ENCODE assay signal across 10 cellular contexts in genomic region chr1:149926296-149926695, GRCh38. TPM values are rescaled to one million over a fixed set of nuclear protein-coding genes. Genes with fewer than 3 reads are reported as not detected.
DNase-seq lines count a peak whose midpoint lies in the region; ATAC-seq, FAIRE-seq and TF ChIP-seq lines count a peak whose summit lies in the region.
"Had no signal": no experiment of that assay in that cellular context is flagged by ENCODE, and none has a peak within 500 bp of the region (broad histone marks: within the 10 kb centered on the region; RNA-seq: fewer than 3 reads in every experiment).

No MANE protein-coding gene starts in this region.

- H3K4me3 ChIP-seq in cardiac muscle cell (peak overlapping the region; percentile 84), right cardiac atrium (ENCODE audit: low read length) (no peak overlapping the region), keratinocyte (ENCODE audit: control insufficient read depth in 2 of 3, extremely low read depth in 1 of 3, insufficient read depth in 2 of 3, low read depth in 1 of 3, low read length in 3 of 3) (peak overlapping the region in 1 of 3 experiments; percentile 97)

- no peaks in the 10 kb centered on the region for H3K9me3 ChIP-seq in cardiac muscle cell (ENCODE audit: low read depth)
- no peaks in the 10 kb centered on the region for H3K9me3 ChIP-seq in right cardiac atrium (ENCODE audit: control insufficient read depth, low read length)
- no peaks in the 10 kb centered on the region for H3K9me3 ChIP-seq in keratinocyte (ENCODE audit: control insufficient read depth, low read depth, low read length)
- H3K9me3 ChIP-seq: ovary had no signal

- peak overlapping the region; percentile 96 for H3K4me3 Mint-ChIP-seq in activated CD8-positive, alpha-beta T cell treated with anti-CD3 and anti-CD28 coated beads, Interleukin-2, amount 10 ng/mL, durations not matched to agents 7 days and 5 days
- peak overlapping the region; percentile 99 for H3K4me3 Mint-ChIP-seq in type B pancreatic cell

- FAIRE-seq in keratinocyte (lab: Jason Lieb, UNC) = no peak

- H2AFZ ChIP-seq in keratinocyte (ENCODE audit: control insufficient read depth, low read length) = no peak overlapping the region

- intact Hi-C loops in right cardiac atrium (cut with DNase I) = no loop called here

- no peak for ATAC-seq in right cardiac atrium
- ATAC-seq in activated CD8-positive, alpha-beta T cell treated with anti-CD3 and anti-CD28 coated beads, Interleukin-2, amount 10 ng/mL, durations not matched to agents 7 days and 5 days = no peak
- ATAC-seq in GM19463 (IDR thresholded peaks at IDR 0.05; ENCODE audit: unreplicated experiment) = no peak
- no peak for ATAC-seq in HG02970 (IDR thresholded peaks at IDR 0.05; ENCODE audit: low FRiP score, unreplicated experiment)

- H3K27ac ChIP-seq in cardiac muscle cell (no peak overlapping the region), right cardiac atrium (ENCODE audit: low read length) (no peak overlapping the region), keratinocyte (ENCODE audit: control insufficient read depth, insufficient read depth, low read length) (no peak overlapping the region)
- H3K27ac ChIP-seq: ovary had no signal

- peak overlapping the region; percentile 17 for H3K27ac Mint-ChIP-seq in activated CD8-positive, alpha-beta T cell treated with anti-CD3 and anti-CD28 coated beads, Interleukin-2, amount 10 ng/mL, durations not matched to agents 7 days and 5 days
- H3K27ac Mint-ChIP-seq in type B pancreatic cell = no peak overlapping the region

- peaks cover 50% of the 10 kb centered on the region for H3K4me1 Mint-ChIP-seq in activated CD8-positive, alpha-beta T cell treated with anti-CD3 and anti-CD28 coated beads, Interleukin-2, amount 10 ng/mL, durations not matched to agents 7 days and 5 days (ENCODE audit: low read depth)
- peaks cover 17% of the 10 kb centered on the region for H3K4me1 Mint-ChIP-seq in type B pancreatic cell (ENCODE audit: unreplicated experiment)

- CTCF ChIA-PET in activated CD8-positive, alpha-beta T cell treated with anti-CD3 and anti-CD28 coated beads, Interleukin-2, amount 10 ng/mL, durations not matched to agents 7 days and 5 days (lab: Charles Lee) = no interaction called here

- POLR2A ChIA-PET in activated CD8-positive, alpha-beta T cell treated with anti-CD3 and anti-CD28 coated beads, Interleukin-2, amount 10 ng/mL, durations not matched to agents 7 days and 5 days (lab: Charles Lee) = interaction anchor here (2.1 kb wide), 1 partner anchor 39 kb away, joined by 23 read pairs; a partner anchor contains a TSS

- peak overlapping the region; percentile 82 for H3K4me2 ChIP-seq in keratinocyte (ENCODE audit: control insufficient read depth, extremely low read depth, insufficient read depth, low read depth, low read length)

- no peaks in the 10 kb centered on the region for H3K9me3 Mint-ChIP-seq in activated CD8-positive, alpha-beta T cell treated with anti-CD3 and anti-CD28 coated beads, Interleukin-2, amount 10 ng/mL, durations not matched to agents 7 days and 5 days (ENCODE audit: insufficient read depth)
- H3K9me3 Mint-ChIP-seq in type B pancreatic cell = no peaks in the 10 kb centered on the region

- H3K9me1 ChIP-seq in keratinocyte (ENCODE audit: control insufficient read depth, extremely low read depth, insufficient read depth, low read length) = no peaks in the 10 kb centered on the region

- H3K27me3 Mint-ChIP-seq in activated CD8-positive, alpha-beta T cell treated with anti-CD3 and anti-CD28 coated beads, Interleukin-2, amount 10 ng/mL, durations not matched to agents 7 days and 5 days (ENCODE audit: low read depth) = no peaks in the 10 kb centered on the region
- no peaks in the 10 kb centered on the region for H3K27me3 Mint-ChIP-seq in type B pancreatic cell

- peaks cover 55% of the 10 kb centered on the region for H3K36me3 Mint-ChIP-seq in activated CD8-positive, alpha-beta T cell treated with anti-CD3 and anti-CD28 coated beads, Interleukin-2, amount 10 ng/mL, durations not matched to agents 7 days and 5 days (ENCODE audit: low read depth)
- peaks cover 41% of the 10 kb centered on the region for H3K36me3 Mint-ChIP-seq in type B pancreatic cell

- H4K20me1 ChIP-seq in keratinocyte (ENCODE audit: control insufficient read depth, extremely low read depth, insufficient read depth, low read length) = peaks cover 3% of the 10 kb centered on the region

- TF ChIP-seq CTCF in cardiac muscle cell (IDR thresholded peaks at IDR 0.05; ENCODE audit: low read depth, low read length) (no peak), keratinocyte (optimal IDR thresholded peaks at IDR 0.05 in 1 of 3, IDR thresholded peaks at IDR 0.05 in 1 of 3, conservative IDR thresholded peaks at IDR 0.05 in 1 of 3; ENCODE audit: extremely low read depth in 1 of 3, insufficient read depth in 2 of 3, low read length in 3 of 3) (no peak), type B pancreatic cell (conservative IDR thresholded peaks at IDR 0.05) (no peak)

- no peak for DNase-seq in cardiac muscle cell (ENCODE audit: low read depth in 1 of 2, low spot score in 1 of 2)
- DNase-seq in right cardiac atrium = no peak
- DNase-seq in activated CD8-positive, alpha-beta T cell treated with anti-CD3 and anti-CD28 coated beads, Interleukin-2, amount 10 ng/mL, durations not matched to agents 7 days and 5 days = no peak
- DNase-seq in keratinocyte (ENCODE audit: low read depth, low spot score) = no peak
- DNase-seq in type B pancreatic cell (ENCODE audit: extremely low spot score, unreplicated experiment) = no peak
- no peak for DNase-seq in AG08396 (ENCODE audit: low spot score)
- DNase-seq: NCI-H510A treated with DMSO at 0.1 percent for 48 hours, ovary had no signal

- H3K9ac ChIP-seq in keratinocyte (ENCODE audit: control insufficient read depth, extremely low read depth, insufficient read depth, low read length) = no peak overlapping the region

- no peaks in the 10 kb centered on the region for H3K27me3 ChIP-seq in cardiac muscle cell
- no peaks in the 10 kb centered on the region for H3K27me3 ChIP-seq in right cardiac atrium (ENCODE audit: control insufficient read depth, insufficient read depth)
- no peaks in the 10 kb centered on the region for H3K27me3 ChIP-seq in keratinocyte (ENCODE audit: control insufficient read depth, extremely low read depth, insufficient read depth, low read length)
- H3K27me3 ChIP-seq: ovary had no signal

- H3K36me3 ChIP-seq in cardiac muscle cell (peaks cover 33% of the 10 kb centered on the region), keratinocyte (ENCODE audit: control insufficient read depth in 2 of 2, extremely low read depth in 1 of 2, insufficient read depth in 2 of 2, low read length in 2 of 2) (peaks cover 31 to 40% of the 10 kb centered on the region in 2 experiments)
- H3K36me3 ChIP-seq: ovary had no signal

- dilution Hi-C loops in keratinocyte (cut with MboI; ENCODE audit: extremely low pct_ligation_motif_present, low sequenced_read_pairs) = no loop called here

- WGBS in right cardiac atrium = 93% methylated on average over 9 of the region's 9 CpGs

- peaks cover 33% of the 10 kb centered on the region for H3K79me2 ChIP-seq in keratinocyte (ENCODE audit: control insufficient read depth, insufficient read depth, low read length)

- H3K4me1 ChIP-seq in cardiac muscle cell (ENCODE audit: low read depth) (peaks cover 13% of the 10 kb centered on the region), right cardiac atrium (ENCODE audit: control insufficient read depth, insufficient read depth, low read length) (peaks cover 4% of the 10 kb centered on the region), keratinocyte (ENCODE audit: control insufficient read depth, extremely low read depth, insufficient read depth, low read length) (peaks cover 26% of the 10 kb centered on the region)

RNA-seq across cellular contexts. Expression of gene SF3B4, which starts 1.3 kb away (rescaled TPM):
- total RNA-seq in cardiac muscle cell = 18.1 and 19.1 TPM in 2 replicates
- 74.9 and 75.8 TPM in 2 replicates for polyA plus RNA-seq in cardiac muscle cell
- total RNA-seq in right cardiac atrium = 10 to 100 TPM; 26.1 to 30.8 (median 29.5) TPM
- 17.8 TPM for polyA plus RNA-seq in right cardiac atrium
- 100 to 1,000 TPM; 102 to 106 TPM for total RNA-seq in activated CD8-positive, alpha-beta T cell treated with anti-CD3 and anti-CD28 coated beads, Interleukin-2, amount 10 ng/mL, durations not matched to agents 7 days and 5 days
- polyA plus RNA-seq in keratinocyte = 16.9 to 59.9 TPM (median 35.4 TPM) in 3 replicates
- polyA plus RNA-seq in keratinocyte (2011; ENCODE audit: low read depth) = 18.5 TPM
- polyA plus RNA-seq in keratinocyte (2011; cell fraction: cytosol; rRNA removed) = 42.4 and 79.1 TPM in 2 replicates
- polyA plus RNA-seq in keratinocyte (2011; cell fraction: nucleus; rRNA removed) = 50.5 and 54.5 TPM in 2 replicates
- polyA plus RNA-seq in keratinocyte (2012; ENCODE audit: low replicate concordance) = 54.5 and 67.2 TPM in 2 replicates
- 25.1 to 76.6 TPM (median 46.5 TPM) in 3 replicates for polyA minus RNA-seq in keratinocyte
- polyA minus RNA-seq in keratinocyte (2011; cell fraction: cytosol; rRNA and poly(A)+ RNA removed) = 45.7 TPM
- 23.6 and 53.8 TPM in 2 replicates for polyA minus RNA-seq in keratinocyte (2011; cell fraction: nucleus; rRNA and poly(A)+ RNA removed)
- 60.8 and 72.2 TPM in 2 replicates for total RNA-seq in type B pancreatic cell (ENCODE audit: low replicate concordance)

RNA-seq across cellular contexts. Expression of gene SV2A, which starts 8.7 kb away (rescaled TPM):
- 19.2 and 21.9 TPM in 2 replicates for total RNA-seq in cardiac muscle cell
- polyA plus RNA-seq in cardiac muscle cell = 20.0 and 23.3 TPM in 2 replicates
- 1 to 10 TPM; 1.2 to 2.8 (median 1.6) TPM for total RNA-seq in right cardiac atrium
- polyA plus RNA-seq in right cardiac atrium = 1.0 TPM
- 10 to 100 TPM; 25.4 TPM for total RNA-seq in activated CD8-positive, alpha-beta T cell treated with anti-CD3 and anti-CD28 coated beads, Interleukin-2, amount 10 ng/mL, durations not matched to agents 7 days and 5 days
- 0.10 to 0.71 TPM (median 0.28 TPM) in 3 replicates for polyA plus RNA-seq in keratinocyte
- 0.06 TPM for polyA plus RNA-seq in keratinocyte (2011; ENCODE audit: low read depth)
- 0.10 and 0.14 TPM in 2 replicates for polyA plus RNA-seq in keratinocyte (2011; cell fraction: cytosol; rRNA removed)
- polyA plus RNA-seq in keratinocyte (2011; cell fraction: nucleus; rRNA removed) = 0.46 and 0.79 TPM in 2 replicates
- 0.11 and 0.63 TPM in 2 replicates for polyA plus RNA-seq in keratinocyte (2012; ENCODE audit: low replicate concordance)
- polyA minus RNA-seq in keratinocyte = 0.51 to 2.5 TPM (median 0.56 TPM) in 3 replicates
- polyA minus RNA-seq in keratinocyte (2011; cell fraction: cytosol; rRNA and poly(A)+ RNA removed) = not detected
- polyA minus RNA-seq in keratinocyte (2011; cell fraction: nucleus; rRNA and poly(A)+ RNA removed) = 0.32 and 0.62 TPM in 2 replicates
- 5.4 and 16.2 TPM in 2 replicates for total RNA-seq in type B pancreatic cell (ENCODE audit: low replicate concordance)

RNA-seq across cellular contexts. Expression of gene MTMR11, which starts 10.4 kb away (rescaled TPM):
- 1.0 and 1.3 TPM in 2 replicates for total RNA-seq in cardiac muscle cell
- polyA plus RNA-seq in cardiac muscle cell = 0.56 and 2.3 TPM in 2 replicates
- 10 to 100 TPM in 1 of 4 donors, 1 to 10 TPM in 3; 7.1 to 14.9 (median 9.1) TPM for total RNA-seq in right cardiac atrium
- polyA plus RNA-seq in right cardiac atrium = 3.1 TPM
- 1 to 10 TPM; 1.0 to 1.2 TPM for total RNA-seq in activated CD8-positive, alpha-beta T cell treated with anti-CD3 and anti-CD28 coated beads, Interleukin-2, amount 10 ng/mL, durations not matched to agents 7 days and 5 days
- 11.8 to 15.6 TPM (median 12.8 TPM) in 3 replicates for polyA plus RNA-seq in keratinocyte
- polyA plus RNA-seq in keratinocyte (2011; ENCODE audit: low read depth) = 1.4 TPM
- 7.1 and 7.8 TPM in 2 replicates for polyA plus RNA-seq in keratinocyte (2011; cell fraction: cytosol; rRNA removed)
- 26.5 and 30.7 TPM in 2 replicates for polyA plus RNA-seq in keratinocyte (2011; cell fraction: nucleus; rRNA removed)
- 4.6 and 7.2 TPM in 2 replicates for polyA plus RNA-seq in keratinocyte (2012; ENCODE audit: low replicate concordance)
- 16.3 to 21.6 TPM (median 21.5 TPM) in 3 replicates for polyA minus RNA-seq in keratinocyte
- 4.2 TPM for polyA minus RNA-seq in keratinocyte (2011; cell fraction: cytosol; rRNA and poly(A)+ RNA removed)
- polyA minus RNA-seq in keratinocyte (2011; cell fraction: nucleus; rRNA and poly(A)+ RNA removed) = 9.0 and 14.4 TPM in 2 replicates
- 21.0 and 33.1 TPM in 2 replicates for total RNA-seq in type B pancreatic cell (ENCODE audit: low replicate concordance)

RNA-seq across cellular contexts. Expression of gene BOLA1, which starts 26.9 kb away (rescaled TPM):
- total RNA-seq in cardiac muscle cell (26.2 and 46.0 TPM in 2 replicates), right cardiac atrium (10 to 100 TPM; 13.0 to 23.8 (median 19.4) TPM), type B pancreatic cell (ENCODE audit: low replicate concordance) (15.6 and 20.1 TPM in 2 replicates)
- polyA plus RNA-seq in cardiac muscle cell (32.5 and 34.0 TPM in 2 replicates), right cardiac atrium (40.2 TPM), keratinocyte (9.5 to 15.4 TPM (median 13.8 TPM) in 3 replicates)
- total RNA-seq in activated CD8-positive, alpha-beta T cell treated with anti-CD3 and anti-CD28 coated beads, Interleukin-2, amount 10 ng/mL, durations not matched to agents 7 days and 5 days = 10 to 100 TPM; 20.8 to 24.5 TPM
- 8.4 TPM for polyA plus RNA-seq in keratinocyte (2011; ENCODE audit: low read depth)
- 8.7 and 15.9 TPM in 2 replicates for polyA plus RNA-seq in keratinocyte (2011; cell fraction: cytosol; rRNA removed)
- polyA plus RNA-seq in keratinocyte (2011; cell fraction: nucleus; rRNA removed) = 10.7 and 13.0 TPM in 2 replicates
- 9.5 and 17.6 TPM in 2 replicates for polyA plus RNA-seq in keratinocyte (2012; ENCODE audit: low replicate concordance)
- 1.9 to 2.2 TPM in 2 of 3 replicates, not detected in the other for polyA minus RNA-seq in keratinocyte
- 5.0 TPM for polyA minus RNA-seq in keratinocyte (2011; cell fraction: cytosol; rRNA and poly(A)+ RNA removed)
- 2.6 and 3.3 TPM in 2 replicates for polyA minus RNA-seq in keratinocyte (2011; cell fraction: nucleus; rRNA and poly(A)+ RNA removed)
